31 cellular contexts compared by ENCODE assay signal in genomic region chr2:42712934-42713333, GRCh38. TPM values are rescaled to one million over a fixed set of nuclear protein-coding genes. Genes with fewer than 3 reads are reported as not detected.
"Had no signal": no experiment of that assay in that cellular context is flagged by ENCODE, and none has a peak within 500 bp of the region (broad histone marks: within the 10 kb centered on the region; RNA-seq: fewer than 3 reads in every experiment).

No MANE protein-coding gene starts in this region.

- H3K4me3 Mint-ChIP-seq: immature natural killer cell; mesothelial cell of epicardium; naive B cell; natural killer cell; nephron progenitor cell; stimulated activated naive B cell treated with anti-CD40 and anti-IgM and Interleukin-4, amounts not matched to agents 10 μg/mL and 1 μg/mL and 100 μg/mL, for 72 hours had no signal

- H3K9me3 ChIP-seq: left lung, lower lobe of right lung, pancreas, prostate gland, stomach, thoracic aorta, tibial artery, upper lobe of right lung had no signal

- H3K36me3 Mint-ChIP-seq: natural killer cell had no signal

- H3K27ac ChIP-seq: left lung, lower lobe of right lung, pancreas, prostate gland, skin epidermis, stomach, thoracic aorta, tibial artery, upper lobe of right lung had no signal

- H3K27me3 Mint-ChIP-seq: naive B cell; stimulated activated naive B cell treated with anti-CD40 and anti-IgM and Interleukin-4, amounts not matched to agents 10 μg/mL and 1 μg/mL and 100 μg/mL, for 72 hours had no signal

- FAIRE-seq: kidney, pancreas, urothelium cell line had no signal

- H3K9me3 Mint-ChIP-seq: immature natural killer cell; mesothelial cell of epicardium; naive B cell; natural killer cell; nephron progenitor cell; stimulated activated naive B cell treated with anti-CD40 and anti-IgM and Interleukin-4, amounts not matched to agents 10 μg/mL and 1 μg/mL and 100 μg/mL, for 72 hours had no signal

- H3K4me1 Mint-ChIP-seq: immature natural killer cell, naive B cell, natural killer cell, nephron progenitor cell had no signal

- H3K4me1 ChIP-seq: left lung, lower lobe of right lung, pancreas, prostate gland, stomach, tibial artery had no signal

- H3K36me3 ChIP-seq: pancreas, prostate gland had no signal

- DNase-seq: hypothalamus; immature natural killer cell; kidney; left colon; left lung; lower lobe of right lung; mammary epithelial cell; mesenchymal stem cell; naive B cell; natural killer cell; nephron progenitor cell; pancreas; posterior cingulate gyrus; retina; right cardiac atrium; stimulated activated CD4-positive, alpha-beta T cell treated with anti-CD3 and anti-CD28 coated beads, Interleukin-12 subunit alpha, Interleukin-12 subunit beta, amount 100 ng/mL, for 4 hours; stimulated activated CD4-positive, alpha-beta T cell treated with anti-CD3 and anti-CD28 coated beads, Interleukin-15, amount 100 ng/mL, for 24 hours; stimulated activated CD4-positive, alpha-beta T cell treated with anti-CD3 and anti-CD28 coated beads, Interleukin-2, amount 100 ng/mL, for 24 hours; stimulated activated CD4-positive, alpha-beta T cell treated with anti-CD3 and anti-CD28 coated beads, Interleukin-4, amount 100 ng/mL, for 1 hour; stimulated activated naive B cell treated with anti-CD40 and anti-IgM and Interleukin-4, amounts not matched to agents 10 μg/mL and 1 μg/mL and 100 μg/mL, for 72 hours; stimulated activated naive CD8-positive, alpha-beta T cell treated with anti-CD3 and anti-CD28 coated beads, Interleukin-15, Interleukin-2, amounts not matched to agents 100 U/mL and 50 U/mL, for 24 hours; stomach; tibial artery; trophoblast cell; upper lobe of right lung had no signal

- H3K27me3 ChIP-seq: left lung, pancreas, stomach, tibial artery, upper lobe of right lung had no signal

- H3K27ac Mint-ChIP-seq: immature natural killer cell; mesothelial cell of epicardium; natural killer cell; nephron progenitor cell; stimulated activated naive B cell treated with anti-CD40 and anti-IgM and Interleukin-4, amounts not matched to agents 10 μg/mL and 1 μg/mL and 100 μg/mL, for 72 hours had no signal

- ATAC-seq: left colon; left lung; natural killer cell; pancreas; right cardiac atrium; sciatic nerve; stimulated activated naive B cell treated with anti-CD40 and anti-IgM and Interleukin-4, amounts not matched to agents 10 μg/mL and 1 μg/mL and 100 μg/mL, for 72 hours; stimulated activated naive CD8-positive, alpha-beta T cell treated with anti-CD3 and anti-CD28 coated beads, Interleukin-15, Interleukin-2, amounts not matched to agents 100 U/mL and 50 U/mL, for 24 hours; upper lobe of right lung had no signal

- H3K4me3 ChIP-seq: left lung, lower lobe of right lung, pancreas, prostate gland, skin epidermis, stomach, thoracic aorta, tibial artery, upper lobe of right lung had no signal

RNA-seq across cellular contexts. Expression of gene OXER1, which starts 51.0 kb away (rescaled TPM):
- polyA plus RNA-seq: immature natural killer cell, mammary epithelial cell had no signal
